Comparison of ENCODE assay signal across 13 cellular contexts in the genomic region with DNA sequence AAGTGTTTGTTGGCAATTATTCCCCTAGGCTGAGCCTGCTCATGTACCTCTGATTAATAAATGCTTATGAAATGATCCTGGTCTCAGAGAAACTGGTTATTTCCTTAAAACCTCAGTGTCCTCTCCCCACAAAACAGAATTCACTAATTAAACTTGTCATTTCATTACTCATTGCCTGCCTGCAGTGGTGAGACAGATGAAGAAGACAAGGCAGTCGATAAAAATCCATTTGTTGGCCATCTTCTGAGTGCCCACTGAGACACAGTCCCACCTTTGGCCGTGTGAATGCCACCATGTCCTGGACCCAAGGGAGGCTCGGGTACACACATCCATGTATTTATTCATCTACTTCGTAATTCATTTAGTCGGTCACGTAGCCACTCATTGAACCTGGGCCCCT. TPM values are rescaled to one million over a fixed set of nuclear protein-coding genes. Genes with fewer than 3 reads are reported as not detected.
DNase-seq lines count a peak whose midpoint lies in the region; ATAC-seq and TF ChIP-seq lines count a peak whose summit lies in the region.
"Had no signal": no experiment of that assay in that cellular context is flagged by ENCODE, and none has a peak within 500 bp of the region (broad histone marks: within the 10 kb centered on the region; RNA-seq: fewer than 3 reads in every experiment).

No MANE protein-coding gene starts in this region.

- H3K27me3 ChIP-seq in hepatocyte = no peaks in the 10 kb centered on the region
- H3K27me3 ChIP-seq in suprapubic skin = no peaks in the 10 kb centered on the region
- H3K27me3 ChIP-seq: left lung had no signal

- H4K20me1 ChIP-seq in hepatocyte (ENCODE audit: insufficient read depth, poor library complexity, severe bottlenecking) = no peaks in the 10 kb centered on the region

- peak overlapping the region; percentile 94 for H3K27ac Mint-ChIP-seq in activated naive CD4-positive, alpha-beta T cell treated with anti-CD3 and anti-CD28 coated beads, Interleukin-2, amount 10 ng/mL, durations not matched to agents 7 days and 5 days
- peak overlapping the region in 1 of 2 donors; percentile 94 for H3K27ac Mint-ChIP-seq in activated naive CD4-positive, alpha-beta T cell treated with anti-CD3 and anti-CD28 coated beads, Interleukin-2, amount 50 U/mL, for 72 hours
- H3K27ac Mint-ChIP-seq in activated CD4-positive, alpha-beta memory T cell treated with anti-CD3 and anti-CD28 coated beads for 36 hours = peak overlapping the region; percentile 98
- H3K27ac Mint-ChIP-seq: WTC11 had no signal

- H3K36me3 ChIP-seq in hepatocyte (replicated peaks; ENCODE audit: insufficient read depth, low read depth) (no peaks in the 10 kb centered on the region), suprapubic skin (peaks cover 18% of the 10 kb centered on the region)
- H3K36me3 ChIP-seq: left lung had no signal

- no peaks in the 10 kb centered on the region for H3K27me3 Mint-ChIP-seq in activated naive CD4-positive, alpha-beta T cell treated with anti-CD3 and anti-CD28 coated beads, Interleukin-2, amount 10 ng/mL, durations not matched to agents 7 days and 5 days
- no peaks in the 10 kb centered on the region for H3K27me3 Mint-ChIP-seq in activated CD4-positive, alpha-beta memory T cell treated with anti-CD3 and anti-CD28 coated beads for 36 hours

- H3K4me3 ChIP-seq in hepatocyte = no peak overlapping the region
- H3K4me3 ChIP-seq in suprapubic skin = no peak overlapping the region
- H3K4me3 ChIP-seq: left lung, SK-N-MC had no signal

- H3K4me1 ChIP-seq in hepatocyte (ENCODE audit: insufficient read depth) (peaks cover 36% of the 10 kb centered on the region), suprapubic skin (peaks cover 36% of the 10 kb centered on the region)

- TF ChIP-seq CTCF in hepatocyte (IDR thresholded peaks at IDR 0.05; ENCODE audit: poor library complexity) (no peak), suprapubic skin (IDR thresholded peaks at IDR 0.05) (no peak)

- CTCF ChIA-PET in activated naive CD4-positive, alpha-beta T cell treated with anti-CD3 and anti-CD28 coated beads, Interleukin-2, amount 10 ng/mL, durations not matched to agents 7 days and 5 days (lab: Charles Lee) = interaction anchor here (1.1 to 6.5 kb wide), 4 partner anchors 7 to 33 kb away, joined by 3 to 76 read pairs (median 25); a partner anchor contains a TSS
- CTCF ChIA-PET in activated CD4-positive, alpha-beta memory T cell treated with anti-CD3 and anti-CD28 coated beads for 36 hours (lab: Charles Lee) = interaction anchor here (3.2 to 9.7 kb wide), 2 partner anchors 10 to 22 kb away, joined by 22 to 138 read pairs; partner anchors contain the start of gene MRFAP1L1

- H3K79me2 ChIP-seq in hepatocyte = peaks cover 47% of the 10 kb centered on the region

- no peak for TF ChIP-seq POLR2A in suprapubic skin (IDR thresholded peaks at IDR 0.05)

- POLR2A ChIA-PET in activated CD4-positive, alpha-beta memory T cell treated with anti-CD3 and anti-CD28 coated beads for 36 hours (lab: Charles Lee) = interaction anchor here (1.9 to 3.2 kb wide), 3 partner anchors 9 to 23 kb away, joined by 9 to 37 read pairs (median 13); partner anchors contain the start of gene MRFAP1L1

- no peak overlapping the region for H3K4me2 ChIP-seq in hepatocyte

- no peak for DNase-seq in activated naive CD4-positive, alpha-beta T cell treated with anti-CD3 and anti-CD28 coated beads, Interleukin-2, amount 10 ng/mL, durations not matched to agents 7 days and 5 days
- no peak for DNase-seq in activated naive CD4-positive, alpha-beta T cell treated with anti-CD3 and anti-CD28 coated beads, Interleukin-2, amount 50 U/mL, for 72 hours (ENCODE audit: low spot score in 2 of 2)
- no peak for DNase-seq in activated CD4-positive, alpha-beta memory T cell treated with anti-CD3 and anti-CD28 coated beads for 36 hours
- DNase-seq in hepatocyte (ENCODE audit: low spot score) = no peak
- DNase-seq in suprapubic skin (ENCODE audit: low spot score in 2 of 2) = no peak
- DNase-seq in midbrain (lab: John Stamatoyannopoulos, UW) = no peak
- DNase-seq in NCI-H2081 treated with DMSO at 0.1 percent for 48 hours (lab: John Stamatoyannopoulos, UW) = no peak
- DNase-seq in DMS 273 (lab: John Stamatoyannopoulos, UW; ENCODE audit: unreplicated experiment) = no peak
- DNase-seq: caudate nucleus, hippocampal formation, left lung had no signal

- intact Hi-C loops in activated CD4-positive, alpha-beta memory T cell treated with anti-CD3 and anti-CD28 coated beads for 36 hours (cut with micrococcal nuclease) = loop anchor here (10.0 kb wide), 1 partner anchor 1268 kb away; no protein-coding TSS in a partner anchor

- 97% methylated on average over 6 of the region's 6 CpGs for WGBS in hepatocyte (ENCODE audit: low lambda C conversion rate, missing lambda C conversion rate)
- 90% methylated on average over 6 of the region's 6 CpGs for WGBS in suprapubic skin

- H3K9me3 ChIP-seq in hepatocyte (ENCODE audit: low read depth) = no peaks in the 10 kb centered on the region
- no peaks in the 10 kb centered on the region for H3K9me3 ChIP-seq in suprapubic skin
- H3K9me3 ChIP-seq: left lung had no signal

- TF ChIP-seq EP300 in suprapubic skin (IDR thresholded peaks at IDR 0.05) = no peak

- no peak overlapping the region for H2AFZ ChIP-seq in hepatocyte

- no peak for ATAC-seq in activated naive CD4-positive, alpha-beta T cell treated with anti-CD3 and anti-CD28 coated beads, Interleukin-2, amount 50 U/mL, for 72 hours
- ATAC-seq: left lung, WTC11 had no signal

- H3K9me2 ChIP-seq in hepatocyte (replicated peaks; ENCODE audit: insufficient read depth) = no peaks in the 10 kb centered on the region

- H3K27ac ChIP-seq in hepatocyte (peak overlapping the region; percentile 93), suprapubic skin (peak overlapping the region; percentile 84)
- H3K27ac ChIP-seq: SK-N-MC had no signal

- H3K9me3 Mint-ChIP-seq in activated naive CD4-positive, alpha-beta T cell treated with anti-CD3 and anti-CD28 coated beads, Interleukin-2, amount 10 ng/mL, durations not matched to agents 7 days and 5 days = no peaks in the 10 kb centered on the region
- H3K9me3 Mint-ChIP-seq in activated naive CD4-positive, alpha-beta T cell treated with anti-CD3 and anti-CD28 coated beads, Interleukin-2, amount 50 U/mL, for 72 hours = no peaks in the 10 kb centered on the region
- H3K9me3 Mint-ChIP-seq in activated CD4-positive, alpha-beta memory T cell treated with anti-CD3 and anti-CD28 coated beads for 36 hours = no peaks in the 10 kb centered on the region
- H3K9me3 Mint-ChIP-seq: WTC11 had no signal

- H3K4me1 Mint-ChIP-seq in activated naive CD4-positive, alpha-beta T cell treated with anti-CD3 and anti-CD28 coated beads, Interleukin-2, amount 10 ng/mL, durations not matched to agents 7 days and 5 days = peaks cover 89% of the 10 kb centered on the region
- peaks cover 78% of the 10 kb centered on the region for H3K4me1 Mint-ChIP-seq in activated CD4-positive, alpha-beta memory T cell treated with anti-CD3 and anti-CD28 coated beads for 36 hours (ENCODE audit: low read depth)

- peaks cover 34% of the 10 kb centered on the region for H3K36me3 Mint-ChIP-seq in activated naive CD4-positive, alpha-beta T cell treated with anti-CD3 and anti-CD28 coated beads, Interleukin-2, amount 10 ng/mL, durations not matched to agents 7 days and 5 days
- no peaks in the 10 kb centered on the region for H3K36me3 Mint-ChIP-seq in activated naive CD4-positive, alpha-beta T cell treated with anti-CD3 and anti-CD28 coated beads, Interleukin-2, amount 50 U/mL, for 72 hours
- peaks cover 7% of the 10 kb centered on the region for H3K36me3 Mint-ChIP-seq in activated CD4-positive, alpha-beta memory T cell treated with anti-CD3 and anti-CD28 coated beads for 36 hours

- no peak overlapping the region for H3K4me3 Mint-ChIP-seq in activated naive CD4-positive, alpha-beta T cell treated with anti-CD3 and anti-CD28 coated beads, Interleukin-2, amount 10 ng/mL, durations not matched to agents 7 days and 5 days
- H3K4me3 Mint-ChIP-seq in activated CD4-positive, alpha-beta memory T cell treated with anti-CD3 and anti-CD28 coated beads for 36 hours = no peak overlapping the region
- H3K4me3 Mint-ChIP-seq: WTC11 had no signal

RNA-seq across cellular contexts. Expression of gene S100P, which starts 3.4 kb away (rescaled TPM):
- 1 to 10 TPM in 1 of 2 donors, not detected in 1; 1.7 TPM for total RNA-seq in activated naive CD4-positive, alpha-beta T cell treated with anti-CD3 and anti-CD28 coated beads, Interleukin-2, amount 50 U/mL, for 72 hours
- total RNA-seq in activated CD4-positive, alpha-beta memory T cell treated with anti-CD3 and anti-CD28 coated beads for 36 hours = 10 to 100 TPM; 19.3 to 20.3 TPM
- 9.2 and 36.6 TPM in 2 replicates for total RNA-seq in hepatocyte
- polyA plus RNA-seq in hepatocyte = 51.6 and 99.1 TPM in 2 replicates
- 10 to 100 TPM in 2 of 4 donors, 1 to 10 TPM in 2; 4.7 to 27.7 (median 9.3) TPM for total RNA-seq in suprapubic skin
- total RNA-seq: WTC11 had no signal

RNA-seq across cellular contexts. Expression of gene MRFAP1L1, which starts 12.6 kb away (rescaled TPM):
- total RNA-seq in activated naive CD4-positive, alpha-beta T cell treated with anti-CD3 and anti-CD28 coated beads, Interleukin-2, amount 50 U/mL, for 72 hours = 10 to 100 TPM; 23.1 to 40.5 TPM
- total RNA-seq in activated CD4-positive, alpha-beta memory T cell treated with anti-CD3 and anti-CD28 coated beads for 36 hours = 10 to 100 TPM; 50.7 to 52.0 TPM
- total RNA-seq in hepatocyte (84.9 and 86.4 TPM in 2 replicates), suprapubic skin (10 to 100 TPM; 40.6 to 63.4 (median 53.4) TPM)
- polyA plus RNA-seq in hepatocyte = 55.1 and 60.8 TPM in 2 replicates

RNA-seq across cellular contexts. Expression of gene BLOC1S4, which starts 18.9 kb away (rescaled TPM):
- total RNA-seq in activated naive CD4-positive, alpha-beta T cell treated with anti-CD3 and anti-CD28 coated beads, Interleukin-2, amount 50 U/mL, for 72 hours = 10 to 100 TPM in 1 of 2 donors, 1 to 10 TPM in 1; 7.2 to 15.9 TPM
- total RNA-seq in activated CD4-positive, alpha-beta memory T cell treated with anti-CD3 and anti-CD28 coated beads for 36 hours = 10 to 100 TPM; 17.0 to 19.7 TPM
- 29.4 and 33.3 TPM in 2 replicates for total RNA-seq in hepatocyte
- polyA plus RNA-seq in hepatocyte = 50.1 and 60.0 TPM in 2 replicates
- total RNA-seq in suprapubic skin = 10 to 100 TPM in 3 of 4 donors, 1 to 10 TPM in 1; 5.1 to 20.2 (median 14.8) TPM

RNA-seq across cellular contexts. Expression of gene MRFAP1, which starts 56.6 kb away (rescaled TPM):
- total RNA-seq in activated naive CD4-positive, alpha-beta T cell treated with anti-CD3 and anti-CD28 coated beads, Interleukin-2, amount 50 U/mL, for 72 hours = 100 to 1,000 TPM in 1 of 2 donors, 10 to 100 TPM in 1; 72.7 to 114 TPM
- 100 to 1,000 TPM; 122 to 130 TPM for total RNA-seq in activated CD4-positive, alpha-beta memory T cell treated with anti-CD3 and anti-CD28 coated beads for 36 hours
- total RNA-seq in hepatocyte (221 and 238 TPM in 2 replicates), suprapubic skin (100 to 1,000 TPM; 143 to 214 (median 163) TPM)
- 225 and 256 TPM in 2 replicates for polyA plus RNA-seq in hepatocyte
